In genomic region chr3:51378726-51379125, GRCh38 we compare ENCODE assay signal across 16 cellular contexts. TPM values are rescaled to one million over a fixed set of nuclear protein-coding genes. Genes with fewer than 3 reads are reported as not detected.
A peak's percentile ranks its signal among the peaks of the same experiment; 100 is the strongest.
DNase-seq lines count a peak whose midpoint lies in the region; ATAC-seq and TF ChIP-seq lines count a peak whose summit lies in the region.
"Had no signal": no experiment of that assay in that cellular context is flagged by ENCODE, and none has a peak within 500 bp of the region (broad histone marks: within the 10 kb centered on the region; RNA-seq: fewer than 3 reads in every experiment).

No MANE protein-coding gene starts in this region.

- H3K36me3 Mint-ChIP-seq in activated naive CD4-positive, alpha-beta T cell treated with anti-CD3 and anti-CD28 coated beads, Interleukin-2, amount 50 U/mL, for 72 hours = peaks cover 0 to under 1% of the 10 kb centered on the region in 2 donors
- H3K36me3 Mint-ChIP-seq in H9 (ENCODE audit: insufficient read depth in 1 of 3, low read depth in 3 of 3) = peaks cover 0 to 9% (median 5%) of the 10 kb centered on the region in 3 experiments; a peak in 5 of 7 replicates
- H3K36me3 Mint-ChIP-seq in brain = peaks cover 5% of the 10 kb centered on the region

- H2BK5ac ChIP-seq in H9 (ENCODE audit: insufficient read length, low read length) = no peak overlapping the region

- no peak overlapping the region for H2BK120ac ChIP-seq in H9 (ENCODE audit: low read depth, low read length, poor library complexity, severe bottlenecking)

- no peak overlapping the region for H2BK20ac ChIP-seq in H9 (ENCODE audit: low read depth, low read length, poor library complexity, severe bottlenecking)

- H2BK12ac ChIP-seq in H9 (ENCODE audit: insufficient read length, low read depth, low read length) = no peak overlapping the region

- H3K79me1 ChIP-seq in H9 (ENCODE audit: insufficient read depth, low read depth, low read length, poor library complexity, severe bottlenecking) = no peaks in the 10 kb centered on the region

- no peak overlapping the region for H4K91ac ChIP-seq in H9 (ENCODE audit: insufficient read length, low read depth, low read length)

- no peak for DNase-seq in activated naive CD4-positive, alpha-beta T cell treated with anti-CD3 and anti-CD28 coated beads, Interleukin-2, amount 50 U/mL, for 72 hours (ENCODE audit: low spot score in 2 of 2)
- no peak for DNase-seq in activated naive CD4-positive, alpha-beta T cell (lab: John Stamatoyannopoulos, UW)
- DNase-seq in H9 (no peak), posterior vena cava (ENCODE audit: low spot score) (peak; percentile 23), NCI-H82 (lab: John Stamatoyannopoulos, UW) (no peak)
- DNase-seq in activated CD4-positive, alpha-beta T cell treated with anti-CD3 and anti-CD28 coated beads for 4 hours = no peak
- DNase-seq in stimulated activated naive CD4-positive, alpha-beta T cell (lab: John Stamatoyannopoulos, UW) = no peak
- DNase-seq: DND-41, NCI-H1417 treated with DMSO at 0.1 percent for 48 hours, NCI-H2029, NCI-H345 had no signal

- H4K8ac ChIP-seq in H9 (replicated peaks; ENCODE audit: insufficient read length, low read depth, low read length) = no peak overlapping the region

- no peaks in the 10 kb centered on the region for H4K20me1 ChIP-seq in H9 (ENCODE audit: control insufficient read depth, insufficient read depth, insufficient read length)

- H3K9me3 ChIP-seq in H9 (ENCODE audit: control insufficient read depth, low read depth, low read length) = no peaks in the 10 kb centered on the region
- H3K9me3 ChIP-seq: SJSA1 had no signal

- no peak overlapping the region for H2BK15ac ChIP-seq in H9 (ENCODE audit: low read depth, low read length)

- no peak overlapping the region for H3T11ph ChIP-seq in H9 (ENCODE audit: low read length)

- no peaks in the 10 kb centered on the region for H3K4me1 ChIP-seq in H9 (ENCODE audit: insufficient read depth, low read length)

- H2AFZ ChIP-seq in H9 (ENCODE audit: low read length) = no peak overlapping the region
- H2AFZ ChIP-seq: PC-9 had no signal

- H3K23me2 ChIP-seq in H9 (ENCODE audit: insufficient read length, low read depth, low read length, poor library complexity, severe bottlenecking) = no peaks in the 10 kb centered on the region

- H3K23ac ChIP-seq in H9 (ENCODE audit: insufficient read length, low read depth, low read length) = no peak overlapping the region

- no peak for ATAC-seq in activated naive CD4-positive, alpha-beta T cell treated with anti-CD3 and anti-CD28 coated beads, Interleukin-2, amount 50 U/mL, for 72 hours
- ATAC-seq: HepG2 had no signal

- H3K27me3 Mint-ChIP-seq in H9 (ENCODE audit: low read depth) = no peaks in the 10 kb centered on the region
- no peaks in the 10 kb centered on the region for H3K27me3 Mint-ChIP-seq in brain

- H3K9ac ChIP-seq in H9 (ENCODE audit: extremely low read depth, insufficient read length, low read length) = no peak overlapping the region

- H3K4ac ChIP-seq in H9 (ENCODE audit: low read depth, low read length) = no peak overlapping the region

- H3K4me1 Mint-ChIP-seq in H9 (peaks cover 8 to 9% of the 10 kb centered on the region in 2 experiments), brain (peaks cover 17% of the 10 kb centered on the region)

- no peaks in the 10 kb centered on the region for H3K79me2 ChIP-seq in H9 (ENCODE audit: insufficient read depth, low read length)

- TF ChIP-seq CTCF in H9 (conservative IDR thresholded peaks at IDR 0.05) (no peak), brain (conservative IDR thresholded peaks at IDR 0.05) (no peak)

- WGBS in H9 (ENCODE audit: extremely low coverage, insufficient read length, low lambda C conversion rate) = no CpG with 5 or more reads among the region's 2 CpGs

- H3K27me3 ChIP-seq in H9 (ENCODE audit: insufficient read depth, low read length) = no peaks in the 10 kb centered on the region
- H3K27me3 ChIP-seq: SJSA1 had no signal

- no peak overlapping the region for H2AK5ac ChIP-seq in H9 (ENCODE audit: insufficient read length, low read length)

- no peak overlapping the region for H3K56ac ChIP-seq in H9 (ENCODE audit: insufficient read length, low read depth, low read length)

- intact Hi-C loops in posterior vena cava (cut with DNase I) = loop anchor here in 1 of 2 donors (10.0 kb wide), 3 partner anchors 284 to 804 kb away; partner anchors contain the start of genes CISH and MAPKAPK3

- H4K5ac ChIP-seq in H9 (ENCODE audit: insufficient read length, low read depth, low read length) = no peak overlapping the region

- H3K27ac ChIP-seq in H9 (ENCODE audit: insufficient read length, low read depth, low read length) = no peak overlapping the region
- H3K27ac ChIP-seq: C4-2B, PC-9, SJSA1 had no signal

- H3K14ac ChIP-seq in H9 (ENCODE audit: insufficient read depth, low read length) = no peak overlapping the region

- H3K4me3 Mint-ChIP-seq in H9 (no peak overlapping the region), brain (no peak overlapping the region)

- H3K27ac Mint-ChIP-seq in activated naive CD4-positive, alpha-beta T cell treated with anti-CD3 and anti-CD28 coated beads, Interleukin-2, amount 50 U/mL, for 72 hours = peak overlapping the region; percentile 69 to 73
- H3K27ac Mint-ChIP-seq in H9 = peak overlapping the region in 2 of 3 experiments; percentile 34 to 80; a peak in 2 of 7 replicates
- H3K27ac Mint-ChIP-seq in brain = peak overlapping the region in 3 of 5 experiments; percentile 25 to 72 (median 41)

- H3K4me2 ChIP-seq in H9 (ENCODE audit: insufficient read depth, insufficient read length, low read length) = no peak overlapping the region
- H3K4me2 ChIP-seq: PC-9 had no signal

- no peaks in the 10 kb centered on the region for H3K9me3 Mint-ChIP-seq in activated naive CD4-positive, alpha-beta T cell treated with anti-CD3 and anti-CD28 coated beads, Interleukin-2, amount 50 U/mL, for 72 hours
- H3K9me3 Mint-ChIP-seq in H9 (no peaks in the 10 kb centered on the region), brain (no peaks in the 10 kb centered on the region)

- no peak overlapping the region for H3K18ac ChIP-seq in H9 (ENCODE audit: insufficient read length, low read depth, low read length)

RNA-seq across cellular contexts. Expression of gene MANF, which starts 6.4 kb away (rescaled TPM):
- total RNA-seq in activated naive CD4-positive, alpha-beta T cell treated with anti-CD3 and anti-CD28 coated beads, Interleukin-2, amount 50 U/mL, for 72 hours = 100 to 1,000 TPM in 1 of 2 donors, 10 to 100 TPM in 1; 93.6 to 109 TPM
- total RNA-seq in H9 (2021) = 145 and 148 TPM in 2 replicates
- 60.3 TPM for polyA plus RNA-seq in brain (ENCODE audit: insufficient read depth, low read depth, low replicate concordance)
- total RNA-seq in posterior vena cava = 10 to 100 TPM; 72.6 to 79.2 TPM

RNA-seq across cellular contexts. Expression of gene RBM15B, which starts 12.4 kb away (rescaled TPM):
- total RNA-seq in activated naive CD4-positive, alpha-beta T cell treated with anti-CD3 and anti-CD28 coated beads, Interleukin-2, amount 50 U/mL, for 72 hours = 10 to 100 TPM; 12.6 to 22.9 TPM
- 61.1 and 61.9 TPM in 2 replicates for total RNA-seq in H9 (2021)
- 25.2 TPM for polyA plus RNA-seq in brain (ENCODE audit: insufficient read depth, low read depth, low replicate concordance)
- 10 to 100 TPM; 20.2 to 22.7 TPM for total RNA-seq in posterior vena cava
